ENCODE assay signal across 1 cellular context in genomic region chr15:78449220-78449999, GRCh38.
TF ChIP-seq lines count a peak whose summit lies in the region.

No MANE protein-coding gene starts in this region.

TF ChIP-seq in WTC11, 78 proteins besides CTCF, POLR2A, EP300 and RAD21 (continued from another document):
- TF ChIP-seq ZMAT4 (CRISPR knock-in tag; IDR thresholded peaks at IDR 0.05): no peak
- no peak for TF ChIP-seq CREM (CRISPR knock-in tag; IDR thresholded peaks at IDR 0.05)
- TF ChIP-seq AR (CRISPR knock-in tag; IDR thresholded peaks at IDR 0.05): no peak
- no peak for TF ChIP-seq MXD4 (CRISPR knock-in tag; IDR thresholded peaks at IDR 0.05; ENCODE audit: borderline replicate concordance)
- no peak for TF ChIP-seq TP53 (CRISPR knock-in tag; IDR thresholded peaks at IDR 0.05)
- TF ChIP-seq GABPB1 (CRISPR knock-in tag; IDR thresholded peaks at IDR 0.05): no peak
